Comparison of ENCODE assay signal across 1 cellular context in genomic region chr3:193857996-193858395, GRCh38.
TF ChIP-seq lines count a peak whose summit lies in the region.

No MANE protein-coding gene starts in this region.

TF ChIP-seq in liver, 16 proteins besides CTCF, POLR2A, EP300 and RAD21 (continued from another document):
- TF ChIP-seq REST (IDR thresholded peaks at IDR 0.05) (no peak), EGR1 (IDR thresholded peaks at IDR 0.05; ENCODE audit: low read depth in 2 of 2) (no peak)
